34 cellular contexts compared by ENCODE assay signal in the genomic region with DNA sequence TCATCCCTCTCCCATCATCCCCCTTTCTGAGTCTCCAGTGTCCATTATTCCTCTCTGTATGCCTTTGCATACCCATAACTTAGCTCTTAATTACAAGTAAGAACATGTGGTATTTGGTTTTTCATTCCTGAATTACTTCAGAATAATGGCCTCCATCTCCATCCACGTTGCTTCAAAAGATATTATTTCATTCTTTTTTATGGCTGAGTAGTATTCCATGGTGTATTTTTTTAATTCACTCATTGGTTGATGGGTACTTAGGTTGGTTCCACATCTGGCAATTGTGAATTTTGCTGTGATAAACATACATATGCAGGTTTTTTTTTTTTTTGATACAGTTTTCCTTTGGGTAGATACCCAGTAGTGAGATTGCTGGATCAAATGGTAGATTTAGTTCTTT.
"Had no signal": no experiment of that assay in that cellular context is flagged by ENCODE, and none has a peak within 500 bp of the region (broad histone marks: within the 10 kb centered on the region; RNA-seq: fewer than 3 reads in every experiment).

No MANE protein-coding gene starts in this region.

- H3K4me3 ChIP-seq: adrenal gland, ascending aorta, cardiac muscle cell had no signal

- H3K9me3 ChIP-seq: adrenal gland, ascending aorta had no signal

- H3K9me3 Mint-ChIP-seq: activated CD4-positive, alpha-beta memory T cell treated with anti-CD3 and anti-CD28 coated beads for 36 hours; activated CD4-positive, alpha-beta T cell treated with anti-CD3 and anti-CD28 coated beads, Interleukin-2, amount 10 ng/mL, durations not matched to agents 7 days and 5 days; activated naive CD8-positive, alpha-beta T cell treated with anti-CD3 and anti-CD28 coated beads, Interleukin-2, amount 10 ng/mL, durations not matched to agents 7 days and 5 days; activated T-cell treated with anti-CD3 and anti-CD28 coated beads, Interleukin-2, amount 50 U/mL, for 4 hours; activated T-cell treated with anti-CD3 and anti-CD28 coated beads, Interleukin-2, amount 50 U/mL, for 72 hours; activated T-helper 1 cell treated with anti-CD3 and anti-CD28 coated beads, Interleukin-12 subunit alpha, Interleukin-12 subunit beta, Interleukin-2, Interleukin-4 antibody, amounts not matched to agents 30 ng/mL and 10 ng/mL and 1 ng/mL, durations not matched to agents 14 hours and 24 hours and 36 hours; activated T-helper 17 cell treated with anti-CD3 and anti-CD28 coated beads, Interleukin-2, amount 50 U/mL, for 72 hours; central memory CD8-positive, alpha-beta T cell; T-helper 2 cell treated with Interferon-gamma antibody and Interleukin-4, amounts not matched to agents 5 μg/mL and 100 μg/mL, for 36 hours had no signal

- H3K27ac Mint-ChIP-seq: activated CD4-positive, alpha-beta memory T cell treated with anti-CD3 and anti-CD28 coated beads for 36 hours; activated CD4-positive, alpha-beta T cell treated with anti-CD3 and anti-CD28 coated beads for 36 hours; activated CD4-positive, alpha-beta T cell treated with anti-CD3 and anti-CD28 coated beads, Interleukin-2, amount 10 ng/mL, durations not matched to agents 7 days and 5 days; activated naive CD8-positive, alpha-beta T cell treated with anti-CD3 and anti-CD28 coated beads, Interleukin-2, amount 10 ng/mL, durations not matched to agents 7 days and 5 days; activated T-helper 1 cell treated with anti-CD3 and anti-CD28 coated beads, Interleukin-12 subunit alpha, Interleukin-12 subunit beta, Interleukin-2, Interleukin-4 antibody, amounts not matched to agents 30 ng/mL and 10 ng/mL and 1 ng/mL, durations not matched to agents 14 hours and 24 hours and 36 hours; activated T-helper 17 cell treated with anti-CD3 and anti-CD28 coated beads, Interleukin-2, amount 50 U/mL, for 72 hours; brain; T-helper 2 cell treated with Interferon-gamma antibody and Interleukin-4, amounts not matched to agents 5 μg/mL and 100 μg/mL, for 36 hours; WTC11 had no signal

- H3K27me3 Mint-ChIP-seq: activated CD4-positive, alpha-beta memory T cell treated with anti-CD3 and anti-CD28 coated beads for 36 hours; activated CD4-positive, alpha-beta T cell treated with anti-CD3 and anti-CD28 coated beads for 36 hours; activated CD4-positive, alpha-beta T cell treated with anti-CD3 and anti-CD28 coated beads, Interleukin-2, amount 10 ng/mL, durations not matched to agents 7 days and 5 days; activated CD8-positive, alpha-beta T cell treated with anti-CD3 and anti-CD28 coated beads for 36 hours; activated naive CD8-positive, alpha-beta T cell treated with anti-CD3 and anti-CD28 coated beads, Interleukin-2, amount 10 ng/mL, durations not matched to agents 7 days and 5 days; activated T-helper 17 cell treated with anti-CD3 and anti-CD28 coated beads, Interleukin-2, amount 50 U/mL, for 72 hours; central memory CD8-positive, alpha-beta T cell; T-cell had no signal

- H3K27ac ChIP-seq: adrenal gland, ascending aorta, cardiac muscle cell, WERI-Rb-1 had no signal

- H3K4me3 Mint-ChIP-seq: activated CD4-positive, alpha-beta memory T cell treated with anti-CD3 and anti-CD28 coated beads for 36 hours; activated CD4-positive, alpha-beta T cell treated with anti-CD3 and anti-CD28 coated beads for 36 hours; activated CD4-positive, alpha-beta T cell treated with anti-CD3 and anti-CD28 coated beads, Interleukin-2, amount 10 ng/mL, durations not matched to agents 7 days and 5 days; activated CD8-positive, alpha-beta T cell treated with anti-CD3 and anti-CD28 coated beads for 36 hours; activated naive CD8-positive, alpha-beta T cell treated with anti-CD3 and anti-CD28 coated beads, Interleukin-2, amount 10 ng/mL, durations not matched to agents 7 days and 5 days; activated T-cell treated with anti-CD3 and anti-CD28 coated beads, Interleukin-2, amount 50 U/mL, for 4 hours; activated T-cell treated with anti-CD3 and anti-CD28 coated beads, Interleukin-2, amount 50 U/mL, for 72 hours; activated T-helper 1 cell treated with anti-CD3 and anti-CD28 coated beads, Interleukin-12 subunit alpha, Interleukin-12 subunit beta, Interleukin-2, Interleukin-4 antibody, amounts not matched to agents 30 ng/mL and 10 ng/mL and 1 ng/mL, durations not matched to agents 14 hours and 24 hours and 36 hours; activated T-helper 17 cell treated with anti-CD3 and anti-CD28 coated beads, Interleukin-2, amount 50 U/mL, for 72 hours; brain; central memory CD8-positive, alpha-beta T cell; T-cell; T-helper 2 cell treated with Interferon-gamma antibody and Interleukin-4, amounts not matched to agents 5 μg/mL and 100 μg/mL, for 36 hours; WTC11 had no signal

- DNase-seq: activated CD4-positive, alpha-beta memory T cell treated with anti-CD3 and anti-CD28 coated beads for 36 hours; activated CD4-positive, alpha-beta T cell treated with anti-CD3 and anti-CD28 coated beads for 1 hour; activated CD4-positive, alpha-beta T cell treated with anti-CD3 and anti-CD28 coated beads for 36 hours; activated CD4-positive, alpha-beta T cell treated with anti-CD3 and anti-CD28 coated beads for 48 hours; activated CD4-positive, alpha-beta T cell treated with anti-CD3 and anti-CD28 coated beads, Interleukin-2, amount 10 ng/mL, durations not matched to agents 7 days and 5 days; activated CD4-positive, alpha-beta T cell treated with anti-CD3 and anti-CD28 coated beads, Interleukin-2, amount 50 U/mL, for 4 hours; activated CD4-positive, CD25-positive, alpha-beta regulatory T cell; activated CD8-positive, alpha-beta memory T cell treated with anti-CD3 and anti-CD28 coated beads, Interleukin-2, amount 50 U/mL, for 4 hours; activated CD8-positive, alpha-beta T cell treated with anti-CD3 and anti-CD28 coated beads for 36 hours; activated effector memory CD4-positive, alpha-beta T cell treated with Interleukin-2 at 50 U/mL for 16 hours; activated gamma-delta T cell; activated naive CD4-positive, alpha-beta T cell treated with anti-CD3 and anti-CD28 coated beads, Interleukin-2, amount 50 U/mL, for 16 hours; activated naive CD4-positive, alpha-beta T cell treated with Interleukin-2 at 50 U/mL for 16 hours; activated naive CD8-positive, alpha-beta T cell treated with anti-CD3 and anti-CD28 coated beads, Interleukin-2, amount 10 ng/mL, durations not matched to agents 7 days and 5 days; activated T-cell treated with anti-CD3 and anti-CD28 coated beads for 4 hours; activated T-cell treated with anti-CD3 and anti-CD28 coated beads, Interleukin-2, amount 50 U/mL, for 1 hour; activated T-cell treated with anti-CD3 and anti-CD28 coated beads, Interleukin-2, amount 50 U/mL, for 4 hours; activated T-cell treated with anti-CD3 and anti-CD28 coated beads, Interleukin-2, amount 50 U/mL, for 72 hours; adrenal gland; amniotic stem cell; caudate nucleus; cerebellar nuclear complex; T-cell; T-helper 2 cell; T-helper 9 cell; WERI-Rb-1 had no signal
